Comparison of ENCODE assay signal across 1 cellular context in the genomic region with DNA sequence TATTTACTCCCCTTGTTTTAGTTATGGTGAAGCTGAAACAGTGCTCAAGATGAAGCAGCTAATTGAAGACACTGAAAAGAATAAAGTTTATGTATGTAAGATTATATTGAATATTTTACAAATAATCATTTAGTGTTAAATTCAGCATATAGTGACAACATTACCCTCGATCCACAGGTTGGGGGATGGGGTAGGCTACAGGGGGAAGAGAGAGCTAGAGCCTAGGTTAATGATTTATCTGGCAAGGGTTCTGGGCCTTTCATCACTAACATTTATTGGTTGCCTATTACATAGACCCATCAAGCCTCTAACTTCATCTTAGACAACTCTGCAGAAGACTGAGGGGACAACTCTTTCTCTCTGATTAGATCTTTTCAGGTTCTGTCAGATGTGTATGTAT.
TF ChIP-seq lines count a peak whose summit lies in the region.

No MANE protein-coding gene starts in this region.

TF ChIP-seq in GM12878, 131 proteins besides CTCF, POLR2A, EP300 and RAD21 (continued from another document):
- TF ChIP-seq, protein P1, sequence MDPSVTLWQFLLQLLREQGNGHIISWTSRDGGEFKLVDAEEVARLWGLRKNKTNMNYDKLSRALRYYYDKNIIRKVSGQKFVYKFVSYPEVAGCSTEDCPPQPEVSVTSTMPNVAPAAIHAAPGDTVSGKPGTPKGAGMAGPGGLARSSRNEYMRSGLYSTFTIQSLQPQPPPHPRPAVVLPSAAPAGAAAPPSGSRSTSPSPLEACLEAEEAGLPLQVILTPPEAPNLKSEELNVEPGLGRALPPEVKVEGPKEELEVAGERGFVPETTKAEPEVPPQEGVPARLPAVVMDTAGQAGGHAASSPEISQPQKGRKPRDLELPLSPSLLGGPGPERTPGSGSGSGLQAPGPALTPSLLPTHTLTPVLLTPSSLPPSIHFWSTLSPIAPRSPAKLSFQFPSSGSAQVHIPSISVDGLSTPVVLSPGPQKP (IDR thresholded peaks at IDR 0.05; ENCODE audit: low read depth, low read length), result no peak
- TF ChIP-seq NR2C1 (IDR thresholded peaks at IDR 0.05) (no peak), ZNF217 (IDR thresholded peaks at IDR 0.05) (no peak), IKZF1 (conservative IDR thresholded peaks at IDR 0.05) (no peak), STAT3 (IDR thresholded peaks at IDR 0.05; ENCODE audit: low read depth, low read length) (no peak), IKZF2 (IDR thresholded peaks at IDR 0.05) (no peak)
